8 cellular contexts compared by ENCODE assay signal in genomic region chr16:30903002-30903401, GRCh38. TPM values are rescaled to one million over a fixed set of nuclear protein-coding genes. Genes with fewer than 3 reads are reported as not detected.
DNase-seq lines count a peak whose midpoint lies in the region; ATAC-seq, FAIRE-seq and TF ChIP-seq lines count a peak whose summit lies in the region.

No MANE protein-coding gene starts in this region.

- peak overlapping the region; percentile 82 for H3K27ac ChIP-seq in A673 (ENCODE audit: low read depth, low read length, poor library complexity, severe bottlenecking)
- H3K27ac ChIP-seq in MM.1S (ENCODE audit: low read length) = no peak overlapping the region
- peak overlapping the region in 3 of 4 donors; percentile 78 to 95 (median 92) for H3K27ac ChIP-seq in body of pancreas
- H3K27ac ChIP-seq in kidney (ENCODE audit: low read depth in 2 of 2, low read length in 2 of 2) = peak overlapping the region in 1 of 2 donors; percentile 8

- BruUV-seq in A673 (replicated peaks; lab: Mats Ljungman, UMichigan) = no TSS peak

- H3K27me3 ChIP-seq in A673 (replicated peaks; ENCODE audit: insufficient read depth, low read depth, low read length, poor library complexity) (no peaks in the 10 kb centered on the region), MM.1S (replicated peaks; ENCODE audit: insufficient read depth, low read length) (no peaks in the 10 kb centered on the region), body of pancreas (no peaks in the 10 kb centered on the region)

- TF ChIP-seq CTCF in A673 (conservative IDR thresholded peaks at IDR 0.05; ENCODE audit: low read depth, low read length) (no peak), MM.1S (IDR thresholded peaks at IDR 0.05; ENCODE audit: low read length) (no peak), body of pancreas (IDR thresholded peaks at IDR 0.05) (no peak), kidney (IDR thresholded peaks at IDR 0.05; ENCODE audit: borderline replicate concordance, extremely low read depth, insufficient read depth) (no peak)

- H4K20me1 ChIP-seq in MM.1S (ENCODE audit: insufficient read depth, low read length) = no peaks in the 10 kb centered on the region

- peaks cover 3% of the 10 kb centered on the region for H3K9me3 Mint-ChIP-seq in natural killer cell treated with Interleukin-12 subunit alpha and Interleukin-12 subunit beta and Interleukin-15 and Interleukin-18, amount 100 ng/mL, for 72 hours

- ATAC-seq in body of pancreas = no peak
- no peak for ATAC-seq in natural killer cell treated with Interleukin-12 subunit alpha and Interleukin-12 subunit beta and Interleukin-15 and Interleukin-18, amount 100 ng/mL, for 72 hours
- ATAC-seq in HG03469 (IDR thresholded peaks at IDR 0.05; ENCODE audit: unreplicated experiment) = no peak

- intact Hi-C loops in A673 (cut with micrococcal nuclease; ENCODE audit: unreplicated experiment) (no loop called here), body of pancreas (cut with DNase I) (no loop called here), kidney (cut with DNase I) (no loop called here)

- H3K27ac Mint-ChIP-seq in natural killer cell treated with Interleukin-12 subunit alpha and Interleukin-12 subunit beta and Interleukin-15 and Interleukin-18, amount 100 ng/mL, for 72 hours = peak overlapping the region; percentile 90 to 96

- no peaks in the 10 kb centered on the region for H3K9me3 ChIP-seq in A673 (ENCODE audit: low read depth, low read length, poor library complexity, severe bottlenecking)
- H3K9me3 ChIP-seq in MM.1S (replicated peaks; ENCODE audit: insufficient read depth, low read length) = no peaks in the 10 kb centered on the region
- H3K9me3 ChIP-seq in body of pancreas = no peaks in the 10 kb centered on the region
- no peaks in the 10 kb centered on the region for H3K9me3 ChIP-seq in kidney (ENCODE audit: control insufficient read depth in 1 of 2, low read length in 2 of 2)

- CTCF ChIA-PET in A673 (lab: Charles Lee) = interaction anchor here (1.5 to 2.1 kb wide), 2 partner anchors 58 to 239 kb away, joined by 3 to 18 read pairs; no protein-coding TSS in a partner anchor

- no peaks in the 10 kb centered on the region for H3K9me2 ChIP-seq in MM.1S (replicated peaks; ENCODE audit: insufficient read depth, low read length)

- no peaks in the 10 kb centered on the region for H3F3A ChIP-seq in MM.1S (ENCODE audit: insufficient read depth, low read length)

- H3K79me2 ChIP-seq in MM.1S (ENCODE audit: low read length) = no peaks in the 10 kb centered on the region

- 61 to 70% methylated on average over 4 of the region's 4 CpGs for WGBS in body of pancreas, 2 donors

- peak overlapping the region; percentile 90 for H3K4me3 Mint-ChIP-seq in natural killer cell treated with Interleukin-12 subunit alpha and Interleukin-12 subunit beta and Interleukin-15 and Interleukin-18, amount 100 ng/mL, for 72 hours

- H3K4me2 ChIP-seq in MM.1S (ENCODE audit: low read depth, low read length) = no peak overlapping the region

- H3K27me3 Mint-ChIP-seq in natural killer cell treated with Interleukin-12 subunit alpha and Interleukin-12 subunit beta and Interleukin-15 and Interleukin-18, amount 100 ng/mL, for 72 hours = no peaks in the 10 kb centered on the region

- no peaks in the 10 kb centered on the region for H3K36me3 ChIP-seq in A673 (ENCODE audit: insufficient read depth, low read length, poor library complexity, severe bottlenecking)
- H3K36me3 ChIP-seq in MM.1S (replicated peaks; ENCODE audit: insufficient read depth, low read length) = no peaks in the 10 kb centered on the region
- no peaks in the 10 kb centered on the region for H3K36me3 ChIP-seq in body of pancreas (replicated peaks in 1 of 2; ENCODE audit: insufficient read depth in 1 of 2, low read depth in 2 of 2)
- H3K36me3 ChIP-seq in kidney (ENCODE audit: control insufficient read depth in 1 of 2, insufficient read depth in 2 of 2, low read length in 2 of 2) = no peaks in the 10 kb centered on the region

- H3K4me1 ChIP-seq in A673 (ENCODE audit: insufficient read depth, low read length, poor library complexity, severe bottlenecking) (peaks cover 22% of the 10 kb centered on the region), MM.1S (ENCODE audit: low read length) (0 out of 2 replicates have a peak, but pooled peaks cover 3% of the 10 kb centered on the region), body of pancreas (peaks cover 20% of the 10 kb centered on the region), kidney (ENCODE audit: control insufficient read depth in 1 of 2, insufficient read depth in 1 of 2, low read depth in 1 of 2, low read length in 2 of 2) (peaks cover 4 to 11% of the 10 kb centered on the region in 2 donors)

- H3K4me1 Mint-ChIP-seq in natural killer cell treated with Interleukin-12 subunit alpha and Interleukin-12 subunit beta and Interleukin-15 and Interleukin-18, amount 100 ng/mL, for 72 hours (ENCODE audit: low read depth in 2 of 2) = peaks cover 23 to 30% of the 10 kb centered on the region in 2 donors

- no peak for TF ChIP-seq POLR2A in body of pancreas (IDR thresholded peaks at IDR 0.05)

- no peak overlapping the region for H3K9ac ChIP-seq in MM.1S (ENCODE audit: low read length)
- no peak overlapping the region for H3K9ac ChIP-seq in kidney (ENCODE audit: low read length in 2 of 2)

- POLR2A ChIA-PET in A673 (lab: Charles Lee; ENCODE audit: low non-redundant PET) = no interaction called here

- DNase-seq in A673 (ENCODE audit: low spot score) = no peak
- no peak for DNase-seq in MM.1S
- no peak for DNase-seq in body of pancreas
- DNase-seq in natural killer cell treated with Interleukin-12 subunit alpha and Interleukin-12 subunit beta and Interleukin-15 and Interleukin-18, amount 100 ng/mL, for 72 hours (ENCODE audit: low spot score) = no peak
- DNase-seq in kidney = no peak
- no peak for DNase-seq in activated effector memory CD4-positive, alpha-beta T cell treated with anti-CD3 and anti-CD28 coated beads, Interleukin-2, amount 50 U/mL, for 16 hours
- DNase-seq in NCI-H526 treated with DMSO at 0.1 percent for 48 hours (lab: John Stamatoyannopoulos, UW) = no peak

- FAIRE-seq in kidney (lab: Jason Lieb, UNC) = no peak

- H3K4me3 ChIP-seq in A673 (ENCODE audit: low read depth, low read length, poor library complexity, severe bottlenecking) (no peak overlapping the region), MM.1S (ENCODE audit: low read length) (no peak overlapping the region), body of pancreas (no peak overlapping the region), kidney (ENCODE audit: low read length in 2 of 2) (no peak overlapping the region)

- H2AFZ ChIP-seq in MM.1S (ENCODE audit: low read length) = peak overlapping the region; percentile 99; the same call in 1 of the 2 replicates

- H3K36me3 Mint-ChIP-seq in natural killer cell treated with Interleukin-12 subunit alpha and Interleukin-12 subunit beta and Interleukin-15 and Interleukin-18, amount 100 ng/mL, for 72 hours = peaks cover 5% of the 10 kb centered on the region

RNA-seq across cellular contexts. Expression of gene CTF1, which starts 6.6 kb away (rescaled TPM):
- total RNA-seq in A673 (2021) = 1.4 and 1.6 TPM in 2 replicates
- total RNA-seq in body of pancreas = 1 to 10 TPM; 1.0 to 2.0 TPM
- total RNA-seq in natural killer cell treated with Interleukin-12 subunit alpha and Interleukin-12 subunit beta and Interleukin-15 and Interleukin-18, amount 100 ng/mL, for 72 hours = under 1 TPM; 0.17 to 0.36 TPM
- 7.3 TPM for total RNA-seq in kidney
- polyA plus RNA-seq in kidney (ENCODE audit: insufficient read depth, low read depth, low replicate concordance) = 13.0 TPM

RNA-seq across cellular contexts. Expression of gene BCL7C, which starts 9.1 kb away (rescaled TPM):
- 28.2 and 34.7 TPM in 2 replicates for total RNA-seq in A673 (2021)
- 10 to 100 TPM; 19.8 to 24.1 TPM for total RNA-seq in body of pancreas
- total RNA-seq in natural killer cell treated with Interleukin-12 subunit alpha and Interleukin-12 subunit beta and Interleukin-15 and Interleukin-18, amount 100 ng/mL, for 72 hours = 10 to 100 TPM; 35.3 to 65.0 TPM
- total RNA-seq in kidney = 40.0 TPM
- 77.9 TPM for polyA plus RNA-seq in kidney (ENCODE audit: insufficient read depth, low read depth, low replicate concordance)

RNA-seq across cellular contexts. Expression of gene FBXL19, which starts 20.4 kb away (rescaled TPM):
- total RNA-seq in A673 (2021) (37.0 and 39.3 TPM in 2 replicates), body of pancreas (10 to 100 TPM in 1 of 2 donors, 1 to 10 TPM in 1; 8.6 to 21.1 TPM), kidney (18.9 TPM)
- 10 to 100 TPM; 22.8 to 42.0 TPM for total RNA-seq in natural killer cell treated with Interleukin-12 subunit alpha and Interleukin-12 subunit beta and Interleukin-15 and Interleukin-18, amount 100 ng/mL, for 72 hours
- 7.4 TPM for polyA plus RNA-seq in kidney (ENCODE audit: insufficient read depth, low read depth, low replicate concordance)

RNA-seq across cellular contexts. Expression of gene ORAI3, which starts 45.9 kb away (rescaled TPM):
- 2.1 and 4.3 TPM in 2 replicates for total RNA-seq in A673 (2021)
- 10 to 100 TPM in 1 of 2 donors, 1 to 10 TPM in 1; 7.9 to 27.2 TPM for total RNA-seq in body of pancreas
- 10 to 100 TPM in 1 of 2 donors, 1 to 10 TPM in 1; 7.4 to 16.8 TPM for total RNA-seq in natural killer cell treated with Interleukin-12 subunit alpha and Interleukin-12 subunit beta and Interleukin-15 and Interleukin-18, amount 100 ng/mL, for 72 hours
- 23.1 TPM for total RNA-seq in kidney
- polyA plus RNA-seq in kidney (ENCODE audit: insufficient read depth, low read depth, low replicate concordance) = 32.3 TPM

RNA-seq across cellular contexts. Expression of gene SETD1A, which starts 54.6 kb away (rescaled TPM):
- total RNA-seq in A673 (2021) (31.4 and 37.1 TPM in 2 replicates), body of pancreas (10 to 100 TPM in 1 of 2 donors, 1 to 10 TPM in 1; 4.7 to 10.9 TPM), kidney (18.8 TPM)
- 10 to 100 TPM; 27.5 to 40.0 TPM for total RNA-seq in natural killer cell treated with Interleukin-12 subunit alpha and Interleukin-12 subunit beta and Interleukin-15 and Interleukin-18, amount 100 ng/mL, for 72 hours
- polyA plus RNA-seq in kidney (ENCODE audit: insufficient read depth, low read depth, low replicate concordance) = 4.8 TPM
